ENCODE assay signal across 10 cellular contexts in the genomic region with DNA sequence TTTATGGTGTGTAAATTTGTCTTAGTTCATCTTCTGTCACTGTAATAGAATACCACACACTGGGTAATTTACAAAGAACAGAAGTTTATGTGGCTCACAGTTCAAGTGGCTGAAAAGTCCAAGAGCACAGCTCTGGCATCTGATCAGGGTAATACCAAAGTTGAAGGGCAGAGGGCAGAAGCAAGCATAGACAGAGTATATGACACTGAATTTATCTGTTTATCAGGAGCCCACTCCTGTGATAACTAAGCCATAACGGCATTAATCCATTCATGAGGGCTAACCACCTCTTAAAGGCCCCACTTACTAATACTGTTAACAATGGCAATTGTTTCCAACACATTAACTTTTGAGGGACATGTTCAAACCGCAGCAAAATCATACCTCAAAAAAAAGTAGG. TPM values are rescaled to one million over a fixed set of nuclear protein-coding genes. Genes with fewer than 3 reads are reported as not detected.
A peak's percentile ranks its signal among the peaks of the same experiment; 100 is the strongest.
DNase-seq lines count a peak whose midpoint lies in the region; ATAC-seq and TF ChIP-seq lines count a peak whose summit lies in the region.
"Had no signal": no experiment of that assay in that cellular context is flagged by ENCODE, and none has a peak within 500 bp of the region (broad histone marks: within the 10 kb centered on the region; RNA-seq: fewer than 3 reads in every experiment).

No MANE protein-coding gene starts in this region.

- POLR2A ChIA-PET in SK-N-SH (lab: Yijun Ruan, JAX): no interaction called here
- POLR2A ChIA-PET in activated CD8-positive, alpha-beta T cell treated with anti-CD3 and anti-CD28 coated beads, Interleukin-2, amount 10 ng/mL, durations not matched to agents 7 days and 5 days (lab: Charles Lee): no interaction called here

- no peaks in the 10 kb centered on the region for H3K27me3 ChIP-seq in SK-N-SH (ENCODE audit: insufficient read depth)
- no peaks in the 10 kb centered on the region for H3K27me3 ChIP-seq in neural progenitor cell

- H3K9ac ChIP-seq in SK-N-SH: no peak overlapping the region
- H3K9ac ChIP-seq in neural progenitor cell: no peak overlapping the region

- peaks cover 31% of the 10 kb centered on the region for H3K27me3 Mint-ChIP-seq in activated CD8-positive, alpha-beta T cell treated with anti-CD3 and anti-CD28 coated beads, Interleukin-2, amount 10 ng/mL, durations not matched to agents 7 days and 5 days (ENCODE audit: low read depth)
- H3K27me3 Mint-ChIP-seq in neural progenitor cell (ENCODE audit: insufficient read depth, low read depth): peaks cover 3% of the 10 kb centered on the region

- TF ChIP-seq RAD21 in SK-N-SH (IDR thresholded peaks at IDR 0.05; ENCODE audit: low read length) (peak; percentile 31; the same call in 1 of the 2 replicates), Ishikawa (IDR thresholded peaks at IDR 0.05; ENCODE audit: low read depth) (peak; percentile 19; the same call in 1 of the 2 replicates)

- H2AFZ ChIP-seq in SK-N-SH (ENCODE audit: low read depth): no peak overlapping the region
- no peak overlapping the region for H2AFZ ChIP-seq in neural progenitor cell (replicated peaks)

- H3K79me2 ChIP-seq in SK-N-SH (ENCODE audit: insufficient read depth) (peaks cover 8% of the 10 kb centered on the region; the same call in 1 of the 2 replicates), neural progenitor cell (ENCODE audit: low read depth) (peaks cover 5% of the 10 kb centered on the region)

- H3K9me3 ChIP-seq in SK-N-SH (no peaks in the 10 kb centered on the region), neural progenitor cell (ENCODE audit: low read depth) (no peaks in the 10 kb centered on the region)

- CTCF ChIA-PET in SK-N-SH (lab: Yijun Ruan, JAX): interaction anchor here (0.9 to 1.4 kb wide), 8 partner anchors 8 to 167 kb away, joined by 3 to 8 read pairs (median 3); no protein-coding TSS in a partner anchor
- CTCF ChIA-PET in activated CD8-positive, alpha-beta T cell treated with anti-CD3 and anti-CD28 coated beads, Interleukin-2, amount 10 ng/mL, durations not matched to agents 7 days and 5 days (lab: Charles Lee): interaction anchor here (0.6 to 1.4 kb wide), 11 partner anchors 9 to 178 kb away, joined by 3 to 7 read pairs (median 4); no protein-coding TSS in a partner anchor

- peak; percentile 46 for TF ChIP-seq CTCF in SK-N-SH (IDR thresholded peaks at IDR 0.05)
- TF ChIP-seq CTCF in neural progenitor cell (IDR thresholded peaks at IDR 0.05): peak; percentile 34

- H3K4me2 ChIP-seq in SK-N-SH (no peak overlapping the region), neural progenitor cell (no peak overlapping the region)

- 33% methylated on average over 2 of the region's 2 CpGs for WGBS in SK-N-SH (ENCODE audit: low lambda C conversion rate)

- H3K4me3 ChIP-seq in SK-N-SH (ENCODE audit: low read depth in 2 of 2, low read length in 1 of 2) (no peak overlapping the region), neural progenitor cell (no peak overlapping the region)

- no peak overlapping the region for H3K27ac Mint-ChIP-seq in activated CD8-positive, alpha-beta T cell treated with anti-CD3 and anti-CD28 coated beads, Interleukin-2, amount 10 ng/mL, durations not matched to agents 7 days and 5 days
- H3K27ac Mint-ChIP-seq in neural progenitor cell: no peak overlapping the region
- H3K27ac Mint-ChIP-seq: naive thymus-derived CD8-positive, alpha-beta T cell had no signal

- H3K4me3 Mint-ChIP-seq in activated CD8-positive, alpha-beta T cell treated with anti-CD3 and anti-CD28 coated beads, Interleukin-2, amount 10 ng/mL, durations not matched to agents 7 days and 5 days: no peak overlapping the region
- no peak overlapping the region for H3K4me3 Mint-ChIP-seq in neural progenitor cell
- H3K4me3 Mint-ChIP-seq: naive thymus-derived CD8-positive, alpha-beta T cell had no signal

- no peaks in the 10 kb centered on the region for H3K9me2 ChIP-seq in SK-N-SH

- DNase-seq in SK-N-SH: peak; percentile 24
- DNase-seq in activated CD8-positive, alpha-beta T cell treated with anti-CD3 and anti-CD28 coated beads, Interleukin-2, amount 10 ng/mL, durations not matched to agents 7 days and 5 days: peak; percentile 26
- no peak for DNase-seq in neural progenitor cell (ENCODE audit: low spot score)
- no peak for DNase-seq in mesenteric fat pad (ENCODE audit: low spot score)
- no peak for DNase-seq in T1000 (lab: John Stamatoyannopoulos, UW)
- DNase-seq in ureter (ENCODE audit: low spot score): no peak
- DNase-seq: NCI-H1694 treated with DMSO at 0.1 percent for 48 hours had no signal

- no peak for TF ChIP-seq EP300 in SK-N-SH (IDR thresholded peaks at IDR 0.05; ENCODE audit: borderline replicate concordance in 1 of 2, low read depth in 1 of 2, low read length in 1 of 2)
- TF ChIP-seq EP300 in Ishikawa (IDR thresholded peaks at IDR 0.05; ENCODE audit: borderline replicate concordance): no peak

- ATAC-seq in SK-N-SH treated with all-trans-retinoic acid at 6 μM for 48 hours: no peak
- no peak for ATAC-seq in activated CD8-positive, alpha-beta T cell treated with anti-CD3 and anti-CD28 coated beads, Interleukin-2, amount 10 ng/mL, durations not matched to agents 7 days and 5 days
- ATAC-seq: naive thymus-derived CD8-positive, alpha-beta T cell had no signal

- H3K4me1 ChIP-seq in SK-N-SH (ENCODE audit: control insufficient read depth in 1 of 2, insufficient read depth in 2 of 2, low read depth in 1 of 2, low read length in 1 of 2) (peaks cover 0 to 2% of the 10 kb centered on the region in 2 experiments; a peak in 2 of 4 replicates), neural progenitor cell (peaks cover 14% of the 10 kb centered on the region)

- peaks cover 4% of the 10 kb centered on the region for H3K36me3 Mint-ChIP-seq in activated CD8-positive, alpha-beta T cell treated with anti-CD3 and anti-CD28 coated beads, Interleukin-2, amount 10 ng/mL, durations not matched to agents 7 days and 5 days (ENCODE audit: low read depth)
- H3K36me3 Mint-ChIP-seq in neural progenitor cell: no peaks in the 10 kb centered on the region
- H3K36me3 Mint-ChIP-seq: naive thymus-derived CD8-positive, alpha-beta T cell had no signal

- peaks cover 11% of the 10 kb centered on the region for H3K4me1 Mint-ChIP-seq in activated CD8-positive, alpha-beta T cell treated with anti-CD3 and anti-CD28 coated beads, Interleukin-2, amount 10 ng/mL, durations not matched to agents 7 days and 5 days (ENCODE audit: low read depth)
- peaks cover 16% of the 10 kb centered on the region for H3K4me1 Mint-ChIP-seq in neural progenitor cell

- no peak overlapping the region for H3K27ac ChIP-seq in SK-N-SH (ENCODE audit: low read depth in 2 of 2, low read length in 1 of 2)
- no peak overlapping the region for H3K27ac ChIP-seq in neural progenitor cell

- H3K36me3 ChIP-seq in SK-N-SH (replicated peaks in 1 of 2; ENCODE audit: control insufficient read depth in 1 of 2, insufficient read depth in 2 of 2, low read length in 1 of 2): no peaks in the 10 kb centered on the region
- H3K36me3 ChIP-seq in neural progenitor cell: no peaks in the 10 kb centered on the region

- no peaks in the 10 kb centered on the region for H3F3A ChIP-seq in SK-N-SH (replicated peaks; ENCODE audit: insufficient read depth)
- H3F3A ChIP-seq in neural progenitor cell (ENCODE audit: low read depth): peaks cover 7% of the 10 kb centered on the region

- H3K9me3 Mint-ChIP-seq in activated CD8-positive, alpha-beta T cell treated with anti-CD3 and anti-CD28 coated beads, Interleukin-2, amount 10 ng/mL, durations not matched to agents 7 days and 5 days (ENCODE audit: insufficient read depth): no peaks in the 10 kb centered on the region
- H3K9me3 Mint-ChIP-seq in neural progenitor cell: no peaks in the 10 kb centered on the region

- H4K20me1 ChIP-seq in SK-N-SH (ENCODE audit: insufficient read depth) (no peaks in the 10 kb centered on the region), neural progenitor cell (ENCODE audit: low read depth) (peaks cover 4% of the 10 kb centered on the region)

TF ChIP-seq in SK-N-SH, 30 proteins besides CTCF, POLR2A, EP300 and RAD21 (continues in another document):
- TF ChIP-seq YY1 (IDR thresholded peaks at IDR 0.05; ENCODE audit: low read depth) (no peak), GATA2 (CRISPR knock-in tag; IDR thresholded peaks at IDR 0.05) (no peak), ELF1 (IDR thresholded peaks at IDR 0.05) (no peak)

TF ChIP-seq in SK-N-SH treated with all-trans-retinoic acid at 6 μM for 48 hours, 23 proteins besides CTCF, POLR2A, EP300 and RAD21 (continues in another document):
- TF ChIP-seq ESRRG (CRISPR knock-in tag; IDR thresholded peaks at IDR 0.05) (no peak), ZC3H10 (CRISPR knock-in tag; IDR thresholded peaks at IDR 0.05) (no peak), OSR1 (CRISPR knock-in tag; IDR thresholded peaks at IDR 0.05) (no peak), RARB (CRISPR knock-in tag; IDR thresholded peaks at IDR 0.05) (no peak), ARNTL (CRISPR knock-in tag; IDR thresholded peaks at IDR 0.05; ENCODE audit: borderline replicate concordance, low read depth) (no peak), ZFP30 (CRISPR knock-in tag; IDR thresholded peaks at IDR 0.05) (no peak), TCF4 (CRISPR knock-in tag; IDR thresholded peaks at IDR 0.05; ENCODE audit: borderline replicate concordance) (no peak), TOX (CRISPR knock-in tag; IDR thresholded peaks at IDR 0.05; ENCODE audit: borderline replicate concordance) (no peak), ISL1 (CRISPR knock-in tag; IDR thresholded peaks at IDR 0.05) (no peak), ZNF70 (CRISPR knock-in tag; IDR thresholded peaks at IDR 0.05) (no peak), ZFP3 (CRISPR knock-in tag; IDR thresholded peaks at IDR 0.05) (no peak)

TF ChIP-seq in Ishikawa, 13 proteins besides CTCF, POLR2A, EP300 and RAD21:
- TF ChIP-seq, protein P1, sequence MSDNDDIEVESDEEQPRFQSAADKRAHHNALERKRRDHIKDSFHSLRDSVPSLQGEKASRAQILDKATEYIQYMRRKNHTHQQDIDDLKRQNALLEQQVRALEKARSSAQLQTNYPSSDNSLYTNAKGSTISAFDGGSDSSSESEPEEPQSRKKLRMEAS (IDR thresholded peaks at IDR 0.05): no peak
- no peak for TF ChIP-seq NFIC (IDR thresholded peaks at IDR 0.05)

RNA-seq across cellular contexts. Expression of a gene that starts 4.0 kb away (rescaled TPM):
- polyA plus RNA-seq in SK-N-SH (2012; rRNA removed): 4.1 and 5.0 TPM in 2 replicates
- polyA plus RNA-seq in SK-N-SH (2012; cell fraction: cytosol; rRNA removed): 4.9 and 5.8 TPM in 2 replicates
- polyA plus RNA-seq in SK-N-SH (2012; cell fraction: nucleus; rRNA removed): 6.7 and 9.5 TPM in 2 replicates
- 10 to 100 TPM; 12.8 to 13.9 TPM for total RNA-seq in activated CD8-positive, alpha-beta T cell treated with anti-CD3 and anti-CD28 coated beads, Interleukin-2, amount 10 ng/mL, durations not matched to agents 7 days and 5 days
- total RNA-seq in neural progenitor cell (ENCODE audit: low replicate concordance) (7.5 and 10.4 TPM in 2 replicates), mesenteric fat pad (4.0 TPM), ureter (8.3 TPM)

Comparison
In these comparisons a context has a peak if more than half of its experiments do, and no peak if none do; other contexts are left out.
1. DNase-seq: peak in SK-N-SH (single experiment) and activated CD8-positive, alpha-beta T cell treated with anti-CD3 and anti-CD28 coated beads, Interleukin-2, amount 10 ng/mL, durations not matched to agents 7 days and 5 days (single experiment); none in neural progenitor cell (single experiment), mesenteric fat pad (single experiment), T1000 (single experiment) and ureter (single experiment).